ENCODE assay signal across 7 cellular contexts in genomic region chr4:338759-339097, GRCh38. TPM values are rescaled to one million over a fixed set of nuclear protein-coding genes. Genes with fewer than 3 reads are reported as not detected.
A peak's percentile ranks its signal among the peaks of the same experiment; 100 is the strongest.
DNase-seq lines count a peak whose midpoint lies in the region; ATAC-seq and TF ChIP-seq lines count a peak whose summit lies in the region.

No MANE protein-coding gene starts in this region.

- no peak overlapping the region for H2BK15ac ChIP-seq in H9 (ENCODE audit: low read depth, low read length)

- peaks cover 7 to 66% of the 10 kb centered on the region in 2 experiments for H3K9me3 Mint-ChIP-seq in H9
- peaks cover 11 to 16% of the 10 kb centered on the region in 2 donors for H3K9me3 Mint-ChIP-seq in activated T-cell treated with anti-CD3 and anti-CD28 coated beads, Interleukin-2, amount 50 U/mL, for 72 hours
- peaks cover 18% of the 10 kb centered on the region for H3K9me3 Mint-ChIP-seq in stimulated activated effector memory CD8-positive, alpha-beta T cell treated with anti-CD3 and anti-CD28 coated beads, Interleukin-12 subunit alpha, Interleukin-12 subunit beta, amount 100 ng/mL, for 72 hours

- H3K4me1 ChIP-seq in H9 (ENCODE audit: insufficient read depth, low read length): peaks cover 8% of the 10 kb centered on the region
- no peaks in the 10 kb centered on the region; the same call in 1 of the 2 replicates for H3K4me1 ChIP-seq in iPS DF 6.9 (ENCODE audit: control insufficient read depth, insufficient read depth, low read length)

- no peaks in the 10 kb centered on the region for H3K9me3 ChIP-seq in H9 (ENCODE audit: control insufficient read depth, low read depth, low read length)
- no peaks in the 10 kb centered on the region for H3K9me3 ChIP-seq in iPS DF 6.9 (ENCODE audit: control insufficient read depth, insufficient read depth, low read length)

- H4K20me1 ChIP-seq in H9 (ENCODE audit: control insufficient read depth, insufficient read depth, insufficient read length): no peaks in the 10 kb centered on the region

- no peak overlapping the region for H3K18ac ChIP-seq in H9 (ENCODE audit: insufficient read length, low read depth, low read length)

- H2AFZ ChIP-seq in H9 (ENCODE audit: low read length): no peak overlapping the region

- H3K4me2 ChIP-seq in H9 (ENCODE audit: insufficient read depth, insufficient read length, low read length): peak overlapping the region; percentile 94

- no peak for DNase-seq in H9
- peak in 1 of 2 donors; percentile 1 for DNase-seq in activated T-cell treated with anti-CD3 and anti-CD28 coated beads, Interleukin-2, amount 50 U/mL, for 72 hours
- no peak for DNase-seq in iPS DF 6.9 (ENCODE audit: low read depth, low spot score)
- DNase-seq in stimulated activated effector memory CD8-positive, alpha-beta T cell treated with anti-CD3 and anti-CD28 coated beads, Interleukin-12 subunit alpha, Interleukin-12 subunit beta, amount 100 ng/mL, for 72 hours (ENCODE audit: low spot score in 2 of 2): no peak
- DNase-seq in ACHN: no peak
- DNase-seq in AG08396 (ENCODE audit: low spot score): no peak
- DNase-seq in GM03348 (ENCODE audit: low spot score): no peak

- H3K14ac ChIP-seq in H9 (ENCODE audit: insufficient read depth, low read length): no peak overlapping the region

- TF ChIP-seq CTCF in H9 (conservative IDR thresholded peaks at IDR 0.05): no peak

- H3K27me3 ChIP-seq in H9 (ENCODE audit: insufficient read depth, low read length) (no peaks in the 10 kb centered on the region; the same call in 1 of the 2 replicates), iPS DF 6.9 (ENCODE audit: control insufficient read depth, insufficient read depth, low read length) (no peaks in the 10 kb centered on the region)

- H3K27me3 Mint-ChIP-seq in H9 (ENCODE audit: low read depth): peaks cover 10% of the 10 kb centered on the region
- H3K27me3 Mint-ChIP-seq in activated T-cell treated with anti-CD3 and anti-CD28 coated beads, Interleukin-2, amount 50 U/mL, for 72 hours (ENCODE audit: low read depth): no peaks in the 10 kb centered on the region

- no peak overlapping the region for H3K23ac ChIP-seq in H9 (ENCODE audit: insufficient read length, low read depth, low read length)

- H2BK120ac ChIP-seq in H9 (ENCODE audit: low read depth, low read length, poor library complexity, severe bottlenecking): no peak overlapping the region

- H3K36me3 Mint-ChIP-seq in H9 (ENCODE audit: insufficient read depth in 1 of 3, low read depth in 3 of 3): peaks cover 30 to 54% (median 46%) of the 10 kb centered on the region in 3 experiments
- H3K36me3 Mint-ChIP-seq in activated T-cell treated with anti-CD3 and anti-CD28 coated beads, Interleukin-2, amount 50 U/mL, for 72 hours (ENCODE audit: insufficient read depth in 2 of 2): peaks cover 44 to 68% of the 10 kb centered on the region in 2 donors
- H3K36me3 Mint-ChIP-seq in stimulated activated effector memory CD8-positive, alpha-beta T cell treated with anti-CD3 and anti-CD28 coated beads, Interleukin-12 subunit alpha, Interleukin-12 subunit beta, amount 100 ng/mL, for 72 hours: peaks cover 63% of the 10 kb centered on the region

- H2BK5ac ChIP-seq in H9 (ENCODE audit: insufficient read length, low read length): no peak overlapping the region

- H3K36me3 ChIP-seq in iPS DF 6.9 (ENCODE audit: control insufficient read depth, insufficient read depth, low read length): no peaks in the 10 kb centered on the region

- no peak overlapping the region for H2AK5ac ChIP-seq in H9 (ENCODE audit: insufficient read length, low read length)

- ATAC-seq in activated T-cell treated with anti-CD3 and anti-CD28 coated beads, Interleukin-2, amount 50 U/mL, for 72 hours (replicated peaks in 1 of 2): no peak
- no peak for ATAC-seq in stimulated activated effector memory CD8-positive, alpha-beta T cell treated with anti-CD3 and anti-CD28 coated beads, Interleukin-12 subunit alpha, Interleukin-12 subunit beta, amount 100 ng/mL, for 72 hours

- peaks cover 27% of the 10 kb centered on the region for H3K23me2 ChIP-seq in H9 (ENCODE audit: insufficient read length, low read depth, low read length, poor library complexity, severe bottlenecking)

- H3K56ac ChIP-seq in H9 (ENCODE audit: insufficient read length, low read depth, low read length): no peak overlapping the region

- peaks cover 14 to 27% of the 10 kb centered on the region in 2 experiments for H3K4me1 Mint-ChIP-seq in H9
- H3K4me1 Mint-ChIP-seq in activated T-cell treated with anti-CD3 and anti-CD28 coated beads, Interleukin-2, amount 50 U/mL, for 72 hours (ENCODE audit: low read depth): peaks cover 18% of the 10 kb centered on the region
- H3K4me1 Mint-ChIP-seq in stimulated activated effector memory CD8-positive, alpha-beta T cell treated with anti-CD3 and anti-CD28 coated beads, Interleukin-12 subunit alpha, Interleukin-12 subunit beta, amount 100 ng/mL, for 72 hours: peaks cover 44% of the 10 kb centered on the region

- no CpG with 5 or more reads among the region's 13 CpGs for WGBS in H9 (ENCODE audit: extremely low coverage, insufficient read length, low lambda C conversion rate)
- no CpG with 5 or more reads among the region's 13 CpGs for WGBS in iPS DF 6.9 (ENCODE audit: insufficient coverage, insufficient read length)

- peak overlapping the region; percentile 91 for H3K9ac ChIP-seq in H9 (ENCODE audit: extremely low read depth, insufficient read length, low read length)

- no peak overlapping the region for H3T11ph ChIP-seq in H9 (ENCODE audit: low read length)

- peak overlapping the region in 2 of 3 experiments; percentile 83 to 92; a peak in 3 of 7 replicates for H3K27ac Mint-ChIP-seq in H9
- H3K27ac Mint-ChIP-seq in activated T-cell treated with anti-CD3 and anti-CD28 coated beads, Interleukin-2, amount 50 U/mL, for 72 hours: no peak overlapping the region
- H3K27ac Mint-ChIP-seq in stimulated activated effector memory CD8-positive, alpha-beta T cell treated with anti-CD3 and anti-CD28 coated beads, Interleukin-12 subunit alpha, Interleukin-12 subunit beta, amount 100 ng/mL, for 72 hours: peak overlapping the region; percentile 99

- no peak overlapping the region for H3K4ac ChIP-seq in H9 (ENCODE audit: low read depth, low read length)

- H3K4me3 ChIP-seq in iPS DF 6.9 (ENCODE audit: low read length): peak overlapping the region; percentile 84; the same call in 1 of the 2 replicates

- no peak overlapping the region for H4K5ac ChIP-seq in H9 (ENCODE audit: insufficient read length, low read depth, low read length)

- H2BK20ac ChIP-seq in H9 (ENCODE audit: low read depth, low read length, poor library complexity, severe bottlenecking): no peak overlapping the region

- H4K8ac ChIP-seq in H9 (replicated peaks; ENCODE audit: insufficient read length, low read depth, low read length): no peak overlapping the region

- no peak overlapping the region for H2BK12ac ChIP-seq in H9 (ENCODE audit: insufficient read length, low read depth, low read length)

- no peak overlapping the region for H3K27ac ChIP-seq in H9 (ENCODE audit: insufficient read length, low read depth, low read length)
- no peak overlapping the region for H3K27ac ChIP-seq in iPS DF 6.9 (ENCODE audit: low read length)

- H3K4me3 Mint-ChIP-seq in H9: peak overlapping the region; percentile 99
- H3K4me3 Mint-ChIP-seq in activated T-cell treated with anti-CD3 and anti-CD28 coated beads, Interleukin-2, amount 50 U/mL, for 72 hours: peak overlapping the region; percentile 99 to 100
- peak overlapping the region; percentile 98 for H3K4me3 Mint-ChIP-seq in stimulated activated effector memory CD8-positive, alpha-beta T cell treated with anti-CD3 and anti-CD28 coated beads, Interleukin-12 subunit alpha, Interleukin-12 subunit beta, amount 100 ng/mL, for 72 hours

- peaks cover 10% of the 10 kb centered on the region for H3K79me1 ChIP-seq in H9 (ENCODE audit: insufficient read depth, low read depth, low read length, poor library complexity, severe bottlenecking)

- peaks cover 36% of the 10 kb centered on the region for H3K79me2 ChIP-seq in H9 (ENCODE audit: insufficient read depth, low read length)

- in situ Hi-C loops in ACHN (cut with HindIII; ENCODE audit: low pct_ligation_motif_present, low pct_unique_long_range_greater_than_20kb, low sequenced_read_pairs): no loop called here

- H4K91ac ChIP-seq in H9 (ENCODE audit: insufficient read length, low read depth, low read length): no peak overlapping the region

RNA-seq across cellular contexts. Expression of gene ZNF141, which starts 1.1 kb away (rescaled TPM):
- total RNA-seq in H9 (2021): 38.0 and 42.1 TPM in 2 replicates
- total RNA-seq in activated T-cell treated with anti-CD3 and anti-CD28 coated beads, Interleukin-2, amount 50 U/mL, for 72 hours: 10 to 100 TPM; 31.6 to 32.0 TPM

RNA-seq across cellular contexts. Expression of gene ZNF732, which starts 33.5 kb away (rescaled TPM):
- total RNA-seq in H9 (2021): 13.4 and 13.6 TPM in 2 replicates
- total RNA-seq in activated T-cell treated with anti-CD3 and anti-CD28 coated beads, Interleukin-2, amount 50 U/mL, for 72 hours: not detected

Comparison
In these comparisons a context has a peak if more than half of its experiments do, and no peak if none do; other contexts are left out.
1. RNA of gene ZNF732, which starts 33.5 kb away (total RNA-seq): 13.4 to 13.6 TPM in H9; not detected in activated T-cell treated with anti-CD3 and anti-CD28 coated beads, Interleukin-2, amount 50 U/mL, for 72 hours; every median in the first group is over 10 times any median in the second.
2. Peak in every context shown above with its lines, with median percentiles within 50 percentile points of each other: H3K4me3 Mint-ChIP-seq.